ENCODE assay signal across 9 cellular contexts in genomic region chr9:121222524-121223171, GRCh38. TPM values are rescaled to one million over a fixed set of nuclear protein-coding genes. Genes with fewer than 3 reads are reported as not detected.
A peak's percentile ranks its signal among the peaks of the same experiment; 100 is the strongest.
DNase-seq lines count a peak whose midpoint lies in the region; ATAC-seq, FAIRE-seq and TF ChIP-seq lines count a peak whose summit lies in the region.
"Had no signal": no experiment of that assay in that cellular context is flagged by ENCODE, and none has a peak within 500 bp of the region (broad histone marks: within the 10 kb centered on the region; RNA-seq: fewer than 3 reads in every experiment).

No MANE protein-coding gene starts in this region.

- peak; percentile 58 for FAIRE-seq in TTC549 (lab: Jason Lieb, UNC)

- H3K27me3 Mint-ChIP-seq in type B pancreatic cell, result no peaks in the 10 kb centered on the region

- no peaks in the 10 kb centered on the region for H3K4me1 Mint-ChIP-seq in type B pancreatic cell (ENCODE audit: unreplicated experiment)

- H3K9me3 Mint-ChIP-seq in type B pancreatic cell, result no peaks in the 10 kb centered on the region

- TF ChIP-seq CTCF in MM.1S (IDR thresholded peaks at IDR 0.05; ENCODE audit: low read length) (peak; percentile 58), hepatocyte (IDR thresholded peaks at IDR 0.05; ENCODE audit: poor library complexity) (peak; percentile 58), type B pancreatic cell (conservative IDR thresholded peaks at IDR 0.05) (peak; percentile 80)

- H3K27me3 ChIP-seq in MM.1S (replicated peaks; ENCODE audit: insufficient read depth, low read length), result no peaks in the 10 kb centered on the region
- H3K27me3 ChIP-seq in hepatocyte, result no peaks in the 10 kb centered on the region
- H3K27me3 ChIP-seq: SJSA1 had no signal

- no peak overlapping the region for H2AFZ ChIP-seq in MM.1S (ENCODE audit: low read length)
- H2AFZ ChIP-seq in hepatocyte, result no peak overlapping the region

- no peak overlapping the region for H3K4me3 ChIP-seq in MM.1S (ENCODE audit: low read length)
- no peak overlapping the region for H3K4me3 ChIP-seq in hepatocyte
- H3K4me3 ChIP-seq: SJSA1 had no signal

- H3K9ac ChIP-seq in MM.1S (ENCODE audit: low read length), result no peak overlapping the region

- H3K79me2 ChIP-seq in MM.1S (ENCODE audit: low read length) (no peaks in the 10 kb centered on the region), hepatocyte (no peaks in the 10 kb centered on the region)

- no peaks in the 10 kb centered on the region for H3K36me3 Mint-ChIP-seq in type B pancreatic cell

- H3K36me3 ChIP-seq in MM.1S (replicated peaks; ENCODE audit: insufficient read depth, low read length) (no peaks in the 10 kb centered on the region), hepatocyte (replicated peaks; ENCODE audit: insufficient read depth, low read depth) (no peaks in the 10 kb centered on the region)
- H3K36me3 ChIP-seq: SJSA1 had no signal

- ATAC-seq in HG02870 (IDR thresholded peaks at IDR 0.05; ENCODE audit: unreplicated experiment) (no peak), GM18517 (IDR thresholded peaks at IDR 0.05; ENCODE audit: unreplicated experiment) (no peak)

- no peak overlapping the region for H3K4me2 ChIP-seq in MM.1S (ENCODE audit: low read depth, low read length)
- no peak overlapping the region for H3K4me2 ChIP-seq in hepatocyte

- no peaks in the 10 kb centered on the region for H3K4me1 ChIP-seq in MM.1S (ENCODE audit: low read length)
- no peaks in the 10 kb centered on the region for H3K4me1 ChIP-seq in hepatocyte (ENCODE audit: insufficient read depth)

- H3K9me3 ChIP-seq in MM.1S (replicated peaks; ENCODE audit: insufficient read depth, low read length) (no peaks in the 10 kb centered on the region), hepatocyte (ENCODE audit: low read depth) (no peaks in the 10 kb centered on the region)
- H3K9me3 ChIP-seq: SJSA1 had no signal

- no peaks in the 10 kb centered on the region for H3F3A ChIP-seq in MM.1S (ENCODE audit: insufficient read depth, low read length)

- H3K27ac ChIP-seq in MM.1S (ENCODE audit: low read length) (no peak overlapping the region), hepatocyte (no peak overlapping the region)
- H3K27ac ChIP-seq: SJSA1 had no signal

- DNase-seq in EL (peak; percentile 62), MM.1S (peak; percentile 35), hepatocyte (ENCODE audit: low spot score) (peak; percentile 53), type B pancreatic cell (ENCODE audit: extremely low spot score, unreplicated experiment) (no peak)
- DNase-seq in activated effector memory CD4-positive, alpha-beta T cell treated with Interleukin-2 at 50 U/mL for 16 hours, result no peak

- H3K4me3 Mint-ChIP-seq in type B pancreatic cell, result no peak overlapping the region

- WGBS in hepatocyte (ENCODE audit: low lambda C conversion rate, missing lambda C conversion rate), result 74% methylated on average over 12 of the region's 12 CpGs

- no peaks in the 10 kb centered on the region for H4K20me1 ChIP-seq in MM.1S (ENCODE audit: insufficient read depth, low read length)
- no peaks in the 10 kb centered on the region for H4K20me1 ChIP-seq in hepatocyte (ENCODE audit: insufficient read depth, poor library complexity, severe bottlenecking)

- no peak overlapping the region for H3K27ac Mint-ChIP-seq in type B pancreatic cell

- H3K9me2 ChIP-seq in MM.1S (replicated peaks; ENCODE audit: insufficient read depth, low read length) (no peaks in the 10 kb centered on the region), hepatocyte (replicated peaks; ENCODE audit: insufficient read depth) (no peaks in the 10 kb centered on the region)

RNA-seq across cellular contexts. Expression of gene RAB14, which starts 21.0 kb away (rescaled TPM):
- total RNA-seq in hepatocyte (58.7 and 59.0 TPM in 2 replicates), type B pancreatic cell (ENCODE audit: low replicate concordance) (59.4 and 83.7 TPM in 2 replicates)
- 54.8 and 61.9 TPM in 2 replicates for polyA plus RNA-seq in hepatocyte

RNA-seq across cellular contexts. Expression of gene GSN, which starts 45.3 kb away (rescaled TPM):
- 369 and 396 TPM in 2 replicates for total RNA-seq in hepatocyte
- polyA plus RNA-seq in hepatocyte, result 321 and 404 TPM in 2 replicates
- 80.0 and 159 TPM in 2 replicates for total RNA-seq in type B pancreatic cell (ENCODE audit: low replicate concordance)

Comparison
In these comparisons a context has a peak if more than half of its experiments do, and no peak if none do; other contexts are left out.
1. DNase-seq: peak in EL (single experiment), MM.1S (single experiment) and hepatocyte (single experiment); none in type B pancreatic cell (single experiment) and activated effector memory CD4-positive, alpha-beta T cell treated with Interleukin-2 at 50 U/mL for 16 hours (single experiment).
2. Peak in every context shown above with its lines, with median percentiles within 50 percentile points of each other: CTCF ChIP-seq.